In genomic region chr5:174182111-174182510, GRCh38 we compare ENCODE assay signal across 7 cellular contexts.
"Had no signal": no experiment of that assay in that cellular context is flagged by ENCODE, and none has a peak within 500 bp of the region (broad histone marks: within the 10 kb centered on the region; RNA-seq: fewer than 3 reads in every experiment).

No MANE protein-coding gene starts in this region.

- ATAC-seq: GM23338, HCT116, HepG2 had no signal

- H3K36me3 ChIP-seq: HAP-1 had no signal

- H2AFZ ChIP-seq: GM23338 had no signal

- FAIRE-seq: HepG2 had no signal

- H3K4me3 ChIP-seq: GM23338, HAP-1 had no signal

- H3K9me3 ChIP-seq: HAP-1 had no signal

- H3K27ac ChIP-seq: HL-60 had no signal

- H3K4me1 ChIP-seq: HAP-1 had no signal

- DNase-seq: H7, HFFc6 had no signal

- H3K4me2 ChIP-seq: GM23338 had no signal
